ENCODE assay signal across 14 cellular contexts in the genomic region with DNA sequence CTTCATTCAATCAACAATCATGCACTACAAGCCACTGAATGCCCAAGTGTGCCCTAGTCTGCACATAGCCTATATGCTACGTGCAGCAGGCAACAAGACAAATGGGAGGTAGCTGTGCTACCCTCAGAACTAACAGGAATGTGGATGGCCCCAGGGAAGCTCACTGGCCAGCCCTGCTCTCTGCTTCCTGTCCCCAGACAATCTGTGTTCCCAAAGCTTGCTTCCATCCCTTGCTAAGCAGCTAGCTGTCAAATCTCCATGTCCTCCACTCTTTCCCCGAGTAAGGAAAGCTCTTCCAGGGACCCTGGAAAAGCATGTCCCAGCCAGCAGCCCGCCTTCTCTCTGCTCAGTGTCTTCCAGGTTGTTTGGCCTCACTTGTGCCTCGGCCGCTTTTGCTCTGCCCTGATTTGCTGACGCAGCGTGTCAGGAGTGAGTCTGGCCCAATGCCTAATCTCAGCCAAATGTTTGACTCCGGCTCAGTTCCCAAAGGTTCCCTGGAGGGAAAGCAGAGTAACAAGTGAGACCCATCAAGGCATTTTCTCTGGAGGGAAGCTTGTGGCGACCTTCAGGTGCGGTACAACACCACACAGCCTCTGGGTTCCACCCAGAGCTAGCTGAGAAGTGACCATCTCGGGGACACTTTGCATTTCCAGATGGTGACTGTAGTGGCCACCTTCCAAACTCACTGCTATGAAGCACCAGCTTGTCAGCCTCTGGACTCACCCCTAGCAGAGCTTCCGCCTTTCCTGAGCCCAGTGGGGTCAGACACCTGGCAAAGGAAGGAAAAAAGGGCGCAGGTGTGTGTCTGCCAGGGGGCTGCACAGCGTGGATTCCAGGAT.
A peak's percentile ranks its signal among the peaks of the same experiment; 100 is the strongest.
DNase-seq lines count a peak whose midpoint lies in the region; ATAC-seq and TF ChIP-seq lines count a peak whose summit lies in the region.
"Had no signal": no experiment of that assay in that cellular context is flagged by ENCODE, and none has a peak within 500 bp of the region (broad histone marks: within the 10 kb centered on the region; RNA-seq: fewer than 3 reads in every experiment).

No MANE protein-coding gene starts in this region.

- no peaks in the 10 kb centered on the region for H3K27me3 ChIP-seq in colonic mucosa
- H3K27me3 ChIP-seq in lower lobe of right lung (ENCODE audit: low read depth) = no peaks in the 10 kb centered on the region
- H3K27me3 ChIP-seq in thoracic aorta (replicated peaks; ENCODE audit: insufficient read depth) = no peaks in the 10 kb centered on the region
- peaks cover 66% of the 10 kb centered on the region for H3K27me3 ChIP-seq in PC-9 (ENCODE audit: insufficient read depth, low read depth)

- H3K27ac ChIP-seq in colonic mucosa (no peak overlapping the region), lower lobe of right lung (no peak overlapping the region), thoracic aorta (no peak overlapping the region), PC-9 (no peak overlapping the region)
- H3K27ac ChIP-seq: SK-N-MC had no signal

- H3K4me1 ChIP-seq in colonic mucosa (no peaks in the 10 kb centered on the region), lower lobe of right lung (peaks cover 15% of the 10 kb centered on the region), thoracic aorta (ENCODE audit: control insufficient read depth in 1 of 2, low read depth in 2 of 2) (peaks cover 8 to 13% of the 10 kb centered on the region in 2 donors), PC-9 (replicated peaks; ENCODE audit: insufficient read depth) (no peaks in the 10 kb centered on the region)

- H2AFZ ChIP-seq in PC-9 = no peak overlapping the region

- no peaks in the 10 kb centered on the region for H4K20me1 ChIP-seq in PC-9 (ENCODE audit: insufficient read depth)

- H3K36me3 Mint-ChIP-seq in stimulated activated effector memory CD8-positive, alpha-beta T cell treated with anti-CD3 and anti-CD28 coated beads, Interleukin-12 subunit alpha, Interleukin-12 subunit beta, amount 100 ng/mL, for 72 hours = no peaks in the 10 kb centered on the region
- H3K36me3 Mint-ChIP-seq: activated naive CD8-positive, alpha-beta T cell had no signal

- H3K27ac Mint-ChIP-seq in stimulated activated effector memory CD8-positive, alpha-beta T cell treated with anti-CD3 and anti-CD28 coated beads, Interleukin-12 subunit alpha, Interleukin-12 subunit beta, amount 100 ng/mL, for 72 hours = no peak overlapping the region
- H3K27ac Mint-ChIP-seq: activated naive CD8-positive, alpha-beta T cell had no signal

- no peaks in the 10 kb centered on the region for H3F3A ChIP-seq in PC-9 (ENCODE audit: insufficient read depth, low read depth)

- POLR2A ChIA-PET in PC-9 (lab: Charles Lee; ENCODE audit: unreplicated experiment) = no interaction called here

- no peaks in the 10 kb centered on the region for H3K9me2 ChIP-seq in PC-9 (ENCODE audit: insufficient read depth)

- no peak overlapping the region for H3K4me3 Mint-ChIP-seq in stimulated activated effector memory CD8-positive, alpha-beta T cell treated with anti-CD3 and anti-CD28 coated beads, Interleukin-12 subunit alpha, Interleukin-12 subunit beta, amount 100 ng/mL, for 72 hours
- H3K4me3 Mint-ChIP-seq: activated naive CD8-positive, alpha-beta T cell; neural crest cell had no signal

- H3K4me3 ChIP-seq in LNCaP clone FGC (ENCODE audit: low read depth, low read length) (no peak overlapping the region), colonic mucosa (no peak overlapping the region), lower lobe of right lung (no peak overlapping the region), thoracic aorta (peak overlapping the region; percentile 22), PC-9 (no peak overlapping the region)
- H3K4me3 ChIP-seq: SK-N-MC had no signal

- H3K9me3 ChIP-seq in colonic mucosa (no peaks in the 10 kb centered on the region), lower lobe of right lung (no peaks in the 10 kb centered on the region), thoracic aorta (no peaks in the 10 kb centered on the region), PC-9 (ENCODE audit: insufficient read depth, low read depth) (no peaks in the 10 kb centered on the region)

- peak; percentile 27 for DNase-seq in LNCaP clone FGC (ENCODE audit: low read depth)
- peak; percentile 33 for DNase-seq in colonic mucosa
- DNase-seq in lower lobe of right lung = no peak
- no peak for DNase-seq in thoracic aorta (ENCODE audit: low spot score)
- DNase-seq in stimulated activated effector memory CD8-positive, alpha-beta T cell treated with anti-CD3 and anti-CD28 coated beads, Interleukin-12 subunit alpha, Interleukin-12 subunit beta, amount 100 ng/mL, for 72 hours (ENCODE audit: low spot score in 2 of 2) = no peak
- no peak for DNase-seq in DMS79 (lab: John Stamatoyannopoulos, UW)
- DNase-seq in PC-9 = no peak
- DNase-seq: activated CD4-positive, alpha-beta T cell treated with anti-CD3 and anti-CD28 coated beads, Interleukin-2, amount 50 U/mL, for 1 hour; effector memory CD4-positive, alpha-beta T cell; MV-4-11; NCI-H774 had no signal

- no peaks in the 10 kb centered on the region for H3K9me3 Mint-ChIP-seq in stimulated activated effector memory CD8-positive, alpha-beta T cell treated with anti-CD3 and anti-CD28 coated beads, Interleukin-12 subunit alpha, Interleukin-12 subunit beta, amount 100 ng/mL, for 72 hours
- H3K9me3 Mint-ChIP-seq: neural crest cell had no signal

- no peak overlapping the region for H3K9ac ChIP-seq in colonic mucosa (ENCODE audit: low read depth in 2 of 2, low read length in 2 of 2)

- CTCF ChIA-PET in PC-9 (lab: Charles Lee) = no interaction called here

- no peaks in the 10 kb centered on the region for H3K79me2 ChIP-seq in PC-9 (ENCODE audit: low read depth)

- ATAC-seq in lower lobe of right lung (peak; percentile 37 to 57), thoracic aorta (ENCODE audit: insufficient number of reproducible peaks, low FRiP score, low read depth) (no peak)
- no peak for ATAC-seq in stimulated activated effector memory CD8-positive, alpha-beta T cell treated with anti-CD3 and anti-CD28 coated beads, Interleukin-12 subunit alpha, Interleukin-12 subunit beta, amount 100 ng/mL, for 72 hours

- no peaks in the 10 kb centered on the region for H3K4me1 Mint-ChIP-seq in stimulated activated effector memory CD8-positive, alpha-beta T cell treated with anti-CD3 and anti-CD28 coated beads, Interleukin-12 subunit alpha, Interleukin-12 subunit beta, amount 100 ng/mL, for 72 hours

- no TSS peak for BruUV-seq in PC-9 (replicated peaks; lab: Mats Ljungman, UMichigan)

- TF ChIP-seq CTCF in LNCaP clone FGC (IDR thresholded peaks at IDR 0.05; ENCODE audit: control insufficient read depth, extremely low read depth, insufficient read depth) (no peak), colonic mucosa (IDR thresholded peaks at IDR 0.05) (no peak), lower lobe of right lung (IDR thresholded peaks at IDR 0.05) (no peak), thoracic aorta (IDR thresholded peaks at IDR 0.05) (no peak), PC-9 (conservative IDR thresholded peaks at IDR 0.05) (no peak)

- intact Hi-C loops in colonic mucosa (cut with DNase I) (no loop called here), lower lobe of right lung (cut with DNase I) (no loop called here), PC-9 (cut with micrococcal nuclease; ENCODE audit: unreplicated experiment) (no loop called here)

- no peak overlapping the region for H3K4me2 ChIP-seq in PC-9

- H3K36me3 ChIP-seq in colonic mucosa (no peaks in the 10 kb centered on the region), lower lobe of right lung (no peaks in the 10 kb centered on the region), thoracic aorta (no peaks in the 10 kb centered on the region), PC-9 (ENCODE audit: low read depth) (no peaks in the 10 kb centered on the region)

Comparison
In these comparisons a context has a peak if more than half of its experiments do, and no peak if none do; other contexts are left out.
1. DNase-seq: peak in LNCaP clone FGC (single experiment) and colonic mucosa (single experiment); none in lower lobe of right lung (single experiment), thoracic aorta (single experiment), stimulated activated effector memory CD8-positive, alpha-beta T cell treated with anti-CD3 and anti-CD28 coated beads, Interleukin-12 subunit alpha, Interleukin-12 subunit beta, amount 100 ng/mL, for 72 hours (0 of 2), DMS79 (single experiment) and PC-9 (0 of 2).
2. ATAC-seq: peak in lower lobe of right lung (2 of 2); none in thoracic aorta (single experiment) and stimulated activated effector memory CD8-positive, alpha-beta T cell treated with anti-CD3 and anti-CD28 coated beads, Interleukin-12 subunit alpha, Interleukin-12 subunit beta, amount 100 ng/mL, for 72 hours (single experiment).